Comparison of ENCODE assay signal across 8 cellular contexts in genomic region chr10:73625004-73625883, GRCh38. TPM values are rescaled to one million over a fixed set of nuclear protein-coding genes. Genes with fewer than 3 reads are reported as not detected.
DNase-seq lines count a peak whose midpoint lies in the region; ATAC-seq and TF ChIP-seq lines count a peak whose summit lies in the region.

No MANE protein-coding gene starts in this region.

- H3K27ac Mint-ChIP-seq in stimulated activated naive CD8-positive, alpha-beta T cell treated with anti-CD3 and anti-CD28 coated beads, Interleukin-15, Interleukin-2, amounts not matched to agents 100 ng/mL and 50 ng/mL, for 24 hours, result peak overlapping the region; percentile 100

- H3K27me3 Mint-ChIP-seq in stimulated activated naive CD8-positive, alpha-beta T cell treated with anti-CD3 and anti-CD28 coated beads, Interleukin-15, Interleukin-2, amounts not matched to agents 100 ng/mL and 50 ng/mL, for 24 hours, result no peaks in the 10 kb centered on the region

- peak overlapping the region; percentile 32 for H3K27ac ChIP-seq in OCI-LY7 (ENCODE audit: low read depth, low read length, poor library complexity, severe bottlenecking)

- H3K36me3 ChIP-seq in BE2C (no peaks in the 10 kb centered on the region), OCI-LY7 (ENCODE audit: insufficient read depth, low read length) (no peaks in the 10 kb centered on the region)

- CTCF ChIA-PET in OCI-LY7 (lab: Charles Lee; ENCODE audit: unreplicated experiment), result interaction anchor here (0.6 to 1.0 kb wide), 2 partner anchors 113 to 200 kb away, joined by 3 read pairs; no protein-coding TSS in a partner anchor

- no peaks in the 10 kb centered on the region for H3K27me3 ChIP-seq in BE2C

- peak overlapping the region; percentile 84 for H3K4me2 ChIP-seq in OCI-LY7 (ENCODE audit: low read length)

- POLR2A ChIA-PET in OCI-LY7 (lab: Charles Lee), result interaction anchor here (0.6 to 1.3 kb wide), 8 partner anchors 10 to 1546 kb away, joined by 3 to 9 read pairs (median 4); partner anchors contain the start of gene DNAJC9

- TF ChIP-seq CTCF in BE2C (IDR thresholded peaks at IDR 0.05; ENCODE audit: low read depth, low read length), result no peak
- no peak; the same call in 1 of the 2 replicates for TF ChIP-seq CTCF in OCI-LY7 (conservative IDR thresholded peaks at IDR 0.05; ENCODE audit: low read length)
- no peak for TF ChIP-seq CTCF in choroid plexus epithelial cell (conservative IDR thresholded peaks at IDR 0.05; ENCODE audit: low read depth, low read length)

- no peaks in the 10 kb centered on the region for H3K9me3 ChIP-seq in BE2C
- no peaks in the 10 kb centered on the region for H3K9me3 ChIP-seq in OCI-LY7 (ENCODE audit: low read length)

- peaks cover 9% of the 10 kb centered on the region for H3K36me3 Mint-ChIP-seq in stimulated activated naive CD8-positive, alpha-beta T cell treated with anti-CD3 and anti-CD28 coated beads, Interleukin-15, Interleukin-2, amounts not matched to agents 100 ng/mL and 50 ng/mL, for 24 hours (ENCODE audit: low read depth)

- intact Hi-C loops in OCI-LY7 (cut with micrococcal nuclease; ENCODE audit: unreplicated experiment), result no loop called here

- peak overlapping the region; percentile 98 for H3K4me3 ChIP-seq in BE2C (ENCODE audit: low read depth, low read length)
- H3K4me3 ChIP-seq in OCI-LY7 (ENCODE audit: low read depth, low read length, poor library complexity, severe bottlenecking), result peak overlapping the region; percentile 76
- H3K4me3 ChIP-seq in choroid plexus epithelial cell (ENCODE audit: low read depth, low read length), result peak overlapping the region; percentile 73

- no peaks in the 10 kb centered on the region for H4K20me1 ChIP-seq in OCI-LY7 (ENCODE audit: insufficient read depth, low read length)

- H3K4me1 Mint-ChIP-seq in stimulated activated naive CD8-positive, alpha-beta T cell treated with anti-CD3 and anti-CD28 coated beads, Interleukin-15, Interleukin-2, amounts not matched to agents 100 ng/mL and 50 ng/mL, for 24 hours (ENCODE audit: low read depth), result peaks cover 20% of the 10 kb centered on the region

- peak overlapping the region; percentile 100 for H3K4me3 Mint-ChIP-seq in stimulated activated naive CD8-positive, alpha-beta T cell treated with anti-CD3 and anti-CD28 coated beads, Interleukin-15, Interleukin-2, amounts not matched to agents 100 ng/mL and 50 ng/mL, for 24 hours

- no peaks in the 10 kb centered on the region for H3K9me3 Mint-ChIP-seq in stimulated activated naive CD8-positive, alpha-beta T cell treated with anti-CD3 and anti-CD28 coated beads, Interleukin-15, Interleukin-2, amounts not matched to agents 100 ng/mL and 50 ng/mL, for 24 hours

- BruUV-seq in OCI-LY7 (replicated peaks; lab: Mats Ljungman, UMichigan), result no TSS peak

- DNase-seq in BE2C (peak; percentile 46), OCI-LY7 (ENCODE audit: low spot score) (peak; percentile 41), choroid plexus epithelial cell (ENCODE audit: low read depth) (peak; percentile 54), left kidney (ENCODE audit: low read depth, low spot score) (peak; percentile 83)
- DNase-seq in stimulated activated naive CD4-positive, alpha-beta T cell treated with Interleukin-2 at 50 U/mL for 16 hours (lab: John Stamatoyannopoulos, UW), result no peak

- H3K4me1 ChIP-seq in BE2C, result no peaks in the 10 kb centered on the region
- peaks cover 17% of the 10 kb centered on the region for H3K4me1 ChIP-seq in OCI-LY7 (ENCODE audit: insufficient read depth, low read length, poor library complexity, severe bottlenecking)

- peaks cover 15% of the 10 kb centered on the region; the same call in 1 of the 2 replicates for H3K79me2 ChIP-seq in OCI-LY7 (ENCODE audit: insufficient read depth, low read depth, low read length)

- peak overlapping the region; percentile 66 for H2AFZ ChIP-seq in OCI-LY7 (ENCODE audit: low read length)

- ATAC-seq in GM18498 (IDR thresholded peaks at IDR 0.05; ENCODE audit: unreplicated experiment) (peak; percentile 40), HG03045 (IDR thresholded peaks at IDR 0.05; ENCODE audit: unreplicated experiment) (peak; percentile 41)

- H3K9me2 ChIP-seq in OCI-LY7 (ENCODE audit: insufficient read depth, low read length), result no peaks in the 10 kb centered on the region

RNA-seq across cellular contexts. Expression of gene MYOZ1, which starts 16.0 kb away (rescaled TPM):
- not detected for polyA plus RNA-seq in BE2C (2012; ENCODE audit: insufficient read depth, insufficient read length, low read depth)
- not detected in 2 replicates for total RNA-seq in OCI-LY7 (2014; rRNA removed; shearing (Covaris generic))
- not detected in 2 replicates for total RNA-seq in OCI-LY7 (2022)

RNA-seq across cellular contexts. Expression of gene SYNPO2L, which starts 30.6 kb away (rescaled TPM):
- polyA plus RNA-seq in BE2C (2012; ENCODE audit: insufficient read depth, insufficient read length, low read depth), result 0.11 TPM
- not detected in 2 replicates for total RNA-seq in OCI-LY7 (2014; rRNA removed; shearing (Covaris generic))
- total RNA-seq in OCI-LY7 (2022), result not detected in 2 replicates

RNA-seq across cellular contexts. Expression of gene USP54, which starts 34.1 kb away (rescaled TPM):
- polyA plus RNA-seq in BE2C (2012; ENCODE audit: insufficient read depth, insufficient read length, low read depth), result 11.6 TPM
- total RNA-seq in OCI-LY7 (2014; rRNA removed; shearing (Covaris generic)), result 9.7 and 15.2 TPM in 2 replicates
- total RNA-seq in OCI-LY7 (2022), result 16.4 and 17.6 TPM in 2 replicates
